In the genomic region with DNA sequence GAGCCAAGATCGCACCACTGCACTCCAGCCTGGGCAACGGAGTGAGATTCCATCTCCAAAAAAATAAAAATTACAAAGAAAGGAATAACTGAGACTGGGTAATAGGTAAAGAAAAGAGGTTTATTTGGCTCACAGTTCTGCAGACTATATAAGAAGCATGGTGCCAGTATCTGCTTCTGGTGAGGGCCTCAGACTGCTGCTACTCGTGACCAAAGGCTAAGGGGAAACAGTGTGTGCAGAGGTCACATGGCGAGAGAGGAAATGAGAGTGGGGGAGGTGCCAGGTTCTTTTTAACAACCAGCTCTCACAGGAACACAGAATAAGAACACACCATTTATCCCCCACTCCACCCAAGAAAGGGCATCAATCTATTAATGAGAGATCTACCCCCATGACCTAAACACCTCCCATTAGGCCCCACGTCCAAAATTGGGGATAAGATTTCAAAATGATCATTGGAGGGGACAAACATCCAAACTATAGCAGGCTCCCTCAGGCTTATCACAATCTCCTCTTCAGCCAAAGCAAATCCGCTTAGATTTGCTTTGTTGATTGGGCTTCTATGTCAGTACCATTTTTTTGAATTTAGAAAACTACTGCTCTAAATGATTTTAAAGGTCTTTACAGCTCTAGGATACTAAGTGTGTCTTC, we compare ENCODE assay signal across 1 cellular context.
TF ChIP-seq lines count a peak whose summit lies in the region.

No MANE protein-coding gene starts in this region.

TF ChIP-seq in HepG2, 621 proteins besides CTCF, POLR2A, EP300 and RAD21 (continued from another document):
- TF ChIP-seq, protein P1, sequence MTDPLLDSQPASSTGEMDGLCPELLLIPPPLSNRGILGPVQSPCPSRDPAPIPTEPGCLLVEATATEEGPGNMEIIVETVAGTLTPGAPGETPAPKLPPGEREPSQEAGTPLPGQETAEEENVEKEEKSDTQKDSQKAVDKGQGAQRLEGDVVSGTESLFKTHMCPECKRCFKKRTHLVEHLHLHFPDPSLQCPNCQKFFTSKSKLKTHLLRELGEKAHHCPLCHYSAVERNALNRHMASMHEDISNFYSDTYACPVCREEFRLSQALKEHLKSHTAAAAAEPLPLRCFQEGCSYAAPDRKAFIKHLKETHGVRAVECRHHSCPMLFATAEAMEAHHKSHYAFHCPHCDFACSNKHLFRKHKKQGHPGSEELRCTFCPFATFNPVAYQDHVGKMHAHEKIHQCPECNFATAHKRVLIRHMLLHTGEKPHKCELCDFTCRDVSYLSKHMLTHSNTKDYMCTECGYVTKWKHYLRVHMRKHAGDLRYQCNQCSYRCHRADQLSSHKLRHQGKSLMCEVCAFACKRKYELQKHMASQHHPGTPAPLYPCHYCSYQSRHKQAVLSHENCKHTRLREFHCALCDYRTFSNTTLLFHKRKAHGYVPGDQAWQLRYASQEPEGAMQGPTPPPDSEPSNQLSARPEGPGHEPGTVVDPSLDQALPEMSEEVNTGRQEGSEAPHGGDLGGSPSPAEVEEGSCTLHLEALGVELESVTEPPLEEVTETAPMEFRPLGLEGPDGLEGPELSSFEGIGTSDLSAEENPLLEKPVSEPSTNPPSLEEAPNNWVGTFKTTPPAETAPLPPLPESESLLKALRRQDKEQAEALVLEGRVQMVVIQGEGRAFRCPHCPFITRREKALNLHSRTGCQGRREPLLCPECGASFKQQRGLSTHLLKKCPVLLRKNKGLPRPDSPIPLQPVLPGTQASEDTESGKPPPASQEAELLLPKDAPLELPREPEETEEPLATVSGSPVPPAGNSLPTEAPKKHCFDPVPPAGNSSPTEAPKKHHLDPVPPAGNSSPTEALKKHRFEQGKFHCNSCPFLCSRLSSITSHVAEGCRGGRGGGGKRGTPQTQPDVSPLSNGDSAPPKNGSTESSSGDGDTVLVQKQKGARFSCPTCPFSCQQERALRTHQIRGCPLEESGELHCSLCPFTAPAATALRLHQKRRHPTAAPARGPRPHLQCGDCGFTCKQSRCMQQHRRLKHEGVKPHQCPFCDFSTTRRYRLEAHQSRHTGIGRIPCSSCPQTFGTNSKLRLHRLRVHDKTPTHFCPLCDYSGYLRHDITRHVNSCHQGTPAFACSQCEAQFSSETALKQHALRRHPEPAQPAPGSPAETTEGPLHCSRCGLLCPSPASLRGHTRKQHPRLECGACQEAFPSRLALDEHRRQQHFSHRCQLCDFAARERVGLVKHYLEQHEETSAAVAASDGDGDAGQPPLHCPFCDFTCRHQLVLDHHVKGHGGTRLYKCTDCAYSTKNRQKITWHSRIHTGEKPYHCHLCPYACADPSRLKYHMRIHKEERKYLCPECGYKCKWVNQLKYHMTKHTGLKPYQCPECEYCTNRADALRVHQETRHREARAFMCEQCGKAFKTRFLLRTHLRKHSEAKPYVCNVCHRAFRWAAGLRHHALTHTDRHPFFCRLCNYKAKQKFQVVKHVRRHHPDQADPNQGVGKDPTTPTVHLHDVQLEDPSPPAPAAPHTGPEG (CRISPR knock-in tag; IDR thresholded peaks at IDR 0.05): no peak
- TF ChIP-seq, protein P2, sequence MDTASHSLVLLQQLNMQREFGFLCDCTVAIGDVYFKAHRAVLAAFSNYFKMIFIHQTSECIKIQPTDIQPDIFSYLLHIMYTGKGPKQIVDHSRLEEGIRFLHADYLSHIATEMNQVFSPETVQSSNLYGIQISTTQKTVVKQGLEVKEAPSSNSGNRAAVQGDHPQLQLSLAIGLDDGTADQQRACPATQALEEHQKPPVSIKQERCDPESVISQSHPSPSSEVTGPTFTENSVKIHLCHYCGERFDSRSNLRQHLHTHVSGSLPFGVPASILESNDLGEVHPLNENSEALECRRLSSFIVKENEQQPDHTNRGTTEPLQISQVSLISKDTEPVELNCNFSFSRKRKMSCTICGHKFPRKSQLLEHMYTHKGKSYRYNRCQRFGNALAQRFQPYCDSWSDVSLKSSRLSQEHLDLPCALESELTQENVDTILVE (CRISPR knock-in tag; IDR thresholded peaks at IDR 0.05): no peak
- TF ChIP-seq ZNF205 (CRISPR knock-in tag; IDR thresholded peaks at IDR 0.05): no peak
- TF ChIP-seq, protein P3, sequence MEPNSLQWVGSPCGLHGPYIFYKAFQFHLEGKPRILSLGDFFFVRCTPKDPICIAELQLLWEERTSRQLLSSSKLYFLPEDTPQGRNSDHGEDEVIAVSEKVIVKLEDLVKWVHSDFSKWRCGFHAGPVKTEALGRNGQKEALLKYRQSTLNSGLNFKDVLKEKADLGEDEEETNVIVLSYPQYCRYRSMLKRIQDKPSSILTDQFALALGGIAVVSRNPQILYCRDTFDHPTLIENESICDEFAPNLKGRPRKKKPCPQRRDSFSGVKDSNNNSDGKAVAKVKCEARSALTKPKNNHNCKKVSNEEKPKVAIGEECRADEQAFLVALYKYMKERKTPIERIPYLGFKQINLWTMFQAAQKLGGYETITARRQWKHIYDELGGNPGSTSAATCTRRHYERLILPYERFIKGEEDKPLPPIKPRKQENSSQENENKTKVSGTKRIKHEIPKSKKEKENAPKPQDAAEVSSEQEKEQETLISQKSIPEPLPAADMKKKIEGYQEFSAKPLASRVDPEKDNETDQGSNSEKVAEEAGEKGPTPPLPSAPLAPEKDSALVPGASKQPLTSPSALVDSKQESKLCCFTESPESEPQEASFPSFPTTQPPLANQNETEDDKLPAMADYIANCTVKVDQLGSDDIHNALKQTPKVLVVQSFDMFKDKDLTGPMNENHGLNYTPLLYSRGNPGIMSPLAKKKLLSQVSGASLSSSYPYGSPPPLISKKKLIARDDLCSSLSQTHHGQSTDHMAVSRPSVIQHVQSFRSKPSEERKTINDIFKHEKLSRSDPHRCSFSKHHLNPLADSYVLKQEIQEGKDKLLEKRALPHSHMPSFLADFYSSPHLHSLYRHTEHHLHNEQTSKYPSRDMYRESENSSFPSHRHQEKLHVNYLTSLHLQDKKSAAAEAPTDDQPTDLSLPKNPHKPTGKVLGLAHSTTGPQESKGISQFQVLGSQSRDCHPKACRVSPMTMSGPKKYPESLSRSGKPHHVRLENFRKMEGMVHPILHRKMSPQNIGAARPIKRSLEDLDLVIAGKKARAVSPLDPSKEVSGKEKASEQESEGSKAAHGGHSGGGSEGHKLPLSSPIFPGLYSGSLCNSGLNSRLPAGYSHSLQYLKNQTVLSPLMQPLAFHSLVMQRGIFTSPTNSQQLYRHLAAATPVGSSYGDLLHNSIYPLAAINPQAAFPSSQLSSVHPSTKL (CRISPR knock-in tag; IDR thresholded peaks at IDR 0.05): peak; percentile 24; the same call in 1 of the 2 replicates
- TF ChIP-seq, protein P4, sequence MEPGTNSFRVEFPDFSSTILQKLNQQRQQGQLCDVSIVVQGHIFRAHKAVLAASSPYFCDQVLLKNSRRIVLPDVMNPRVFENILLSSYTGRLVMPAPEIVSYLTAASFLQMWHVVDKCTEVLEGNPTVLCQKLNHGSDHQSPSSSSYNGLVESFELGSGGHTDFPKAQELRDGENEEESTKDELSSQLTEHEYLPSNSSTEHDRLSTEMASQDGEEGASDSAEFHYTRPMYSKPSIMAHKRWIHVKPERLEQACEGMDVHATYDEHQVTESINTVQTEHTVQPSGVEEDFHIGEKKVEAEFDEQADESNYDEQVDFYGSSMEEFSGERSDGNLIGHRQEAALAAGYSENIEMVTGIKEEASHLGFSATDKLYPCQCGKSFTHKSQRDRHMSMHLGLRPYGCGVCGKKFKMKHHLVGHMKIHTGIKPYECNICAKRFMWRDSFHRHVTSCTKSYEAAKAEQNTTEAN (CRISPR knock-in tag; conservative IDR thresholded peaks at IDR 0.05): no peak
- peak; percentile 29; the same call in 1 of the 2 replicates for TF ChIP-seq NR2F6 (IDR thresholded peaks at IDR 0.05)
- TF ChIP-seq NR2F6 (CRISPR knock-in tag; IDR thresholded peaks at IDR 0.05): no peak; the same call in 1 of the 2 replicates
- TF ChIP-seq ZNF766 (CRISPR knock-in tag; IDR thresholded peaks at IDR 0.05; ENCODE audit: borderline replicate concordance): peak; percentile 89; the same call in 1 of the 2 replicates
- TF ChIP-seq, protein P5, sequence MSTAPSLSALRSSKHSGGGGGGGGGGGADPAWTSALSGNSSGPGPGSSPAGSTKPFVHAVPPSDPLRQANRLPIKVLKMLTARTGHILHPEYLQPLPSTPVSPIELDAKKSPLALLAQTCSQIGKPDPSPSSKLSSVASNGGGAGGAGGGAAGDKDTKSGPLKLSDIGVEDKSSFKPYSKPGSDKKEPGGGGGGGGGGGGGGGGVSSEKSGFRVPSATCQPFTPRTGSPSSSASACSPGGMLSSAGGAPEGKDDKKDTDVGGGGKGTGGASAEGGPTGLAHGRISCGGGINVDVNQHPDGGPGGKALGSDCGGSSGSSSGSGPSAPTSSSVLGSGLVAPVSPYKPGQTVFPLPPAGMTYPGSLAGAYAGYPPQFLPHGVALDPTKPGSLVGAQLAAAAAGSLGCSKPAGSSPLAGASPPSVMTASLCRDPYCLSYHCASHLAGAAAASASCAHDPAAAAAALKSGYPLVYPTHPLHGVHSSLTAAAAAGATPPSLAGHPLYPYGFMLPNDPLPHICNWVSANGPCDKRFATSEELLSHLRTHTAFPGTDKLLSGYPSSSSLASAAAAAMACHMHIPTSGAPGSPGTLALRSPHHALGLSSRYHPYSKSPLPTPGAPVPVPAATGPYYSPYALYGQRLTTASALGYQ (CRISPR knock-in tag; IDR thresholded peaks at IDR 0.05): no peak
- TF ChIP-seq, protein P6, sequence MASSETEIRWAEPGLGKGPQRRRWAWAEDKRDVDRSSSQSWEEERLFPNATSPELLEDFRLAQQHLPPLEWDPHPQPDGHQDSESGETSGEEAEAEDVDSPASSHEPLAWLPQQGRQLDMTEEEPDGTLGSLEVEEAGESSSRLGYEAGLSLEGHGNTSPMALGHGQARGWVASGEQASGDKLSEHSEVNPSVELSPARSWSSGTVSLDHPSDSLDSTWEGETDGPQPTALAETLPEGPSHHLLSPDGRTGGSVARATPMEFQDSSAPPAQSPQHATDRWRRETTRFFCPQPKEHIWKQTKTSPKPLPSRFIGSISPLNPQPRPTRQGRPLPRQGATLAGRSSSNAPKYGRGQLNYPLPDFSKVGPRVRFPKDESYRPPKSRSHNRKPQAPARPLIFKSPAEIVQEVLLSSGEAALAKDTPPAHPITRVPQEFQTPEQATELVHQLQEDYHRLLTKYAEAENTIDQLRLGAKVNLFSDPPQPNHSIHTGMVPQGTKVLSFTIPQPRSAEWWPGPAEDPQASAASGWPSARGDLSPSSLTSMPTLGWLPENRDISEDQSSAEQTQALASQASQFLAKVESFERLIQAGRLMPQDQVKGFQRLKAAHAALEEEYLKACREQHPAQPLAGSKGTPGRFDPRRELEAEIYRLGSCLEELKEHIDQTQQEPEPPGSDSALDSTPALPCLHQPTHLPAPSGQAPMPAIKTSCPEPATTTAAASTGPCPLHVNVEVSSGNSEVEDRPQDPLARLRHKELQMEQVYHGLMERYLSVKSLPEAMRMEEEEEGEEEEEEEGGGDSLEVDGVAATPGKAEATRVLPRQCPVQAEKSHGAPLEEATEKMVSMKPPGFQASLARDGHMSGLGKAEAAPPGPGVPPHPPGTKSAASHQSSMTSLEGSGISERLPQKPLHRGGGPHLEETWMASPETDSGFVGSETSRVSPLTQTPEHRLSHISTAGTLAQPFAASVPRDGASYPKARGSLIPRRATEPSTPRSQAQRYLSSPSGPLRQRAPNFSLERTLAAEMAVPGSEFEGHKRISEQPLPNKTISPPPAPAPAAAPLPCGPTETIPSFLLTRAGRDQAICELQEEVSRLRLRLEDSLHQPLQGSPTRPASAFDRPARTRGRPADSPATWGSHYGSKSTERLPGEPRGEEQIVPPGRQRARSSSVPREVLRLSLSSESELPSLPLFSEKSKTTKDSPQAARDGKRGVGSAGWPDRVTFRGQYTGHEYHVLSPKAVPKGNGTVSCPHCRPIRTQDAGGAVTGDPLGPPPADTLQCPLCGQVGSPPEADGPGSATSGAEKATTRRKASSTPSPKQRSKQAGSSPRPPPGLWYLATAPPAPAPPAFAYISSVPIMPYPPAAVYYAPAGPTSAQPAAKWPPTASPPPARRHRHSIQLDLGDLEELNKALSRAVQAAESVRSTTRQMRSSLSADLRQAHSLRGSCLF (CRISPR knock-in tag; IDR thresholded peaks at IDR 0.05; ENCODE audit: borderline replicate concordance): no peak
- TF ChIP-seq MBNL3 (CRISPR knock-in tag; conservative IDR thresholded peaks at IDR 0.05): no peak
- TF ChIP-seq, protein P7, sequence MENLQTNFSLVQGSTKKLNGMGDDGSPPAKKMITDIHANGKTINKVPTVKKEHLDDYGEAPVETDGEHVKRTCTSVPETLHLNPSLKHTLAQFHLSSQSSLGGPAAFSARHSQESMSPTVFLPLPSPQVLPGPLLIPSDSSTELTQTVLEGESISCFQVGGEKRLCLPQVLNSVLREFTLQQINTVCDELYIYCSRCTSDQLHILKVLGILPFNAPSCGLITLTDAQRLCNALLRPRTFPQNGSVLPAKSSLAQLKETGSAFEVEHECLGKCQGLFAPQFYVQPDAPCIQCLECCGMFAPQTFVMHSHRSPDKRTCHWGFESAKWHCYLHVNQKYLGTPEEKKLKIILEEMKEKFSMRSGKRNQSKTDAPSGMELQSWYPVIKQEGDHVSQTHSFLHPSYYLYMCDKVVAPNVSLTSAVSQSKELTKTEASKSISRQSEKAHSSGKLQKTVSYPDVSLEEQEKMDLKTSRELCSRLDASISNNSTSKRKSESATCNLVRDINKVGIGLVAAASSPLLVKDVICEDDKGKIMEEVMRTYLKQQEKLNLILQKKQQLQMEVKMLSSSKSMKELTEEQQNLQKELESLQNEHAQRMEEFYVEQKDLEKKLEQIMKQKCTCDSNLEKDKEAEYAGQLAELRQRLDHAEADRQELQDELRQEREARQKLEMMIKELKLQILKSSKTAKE (CRISPR knock-in tag; IDR thresholded peaks at IDR 0.05; ENCODE audit: borderline replicate concordance): no peak
- no peak for TF ChIP-seq GFI1 (CRISPR knock-in tag; IDR thresholded peaks at IDR 0.05; ENCODE audit: borderline replicate concordance)
- TF ChIP-seq, protein P8, sequence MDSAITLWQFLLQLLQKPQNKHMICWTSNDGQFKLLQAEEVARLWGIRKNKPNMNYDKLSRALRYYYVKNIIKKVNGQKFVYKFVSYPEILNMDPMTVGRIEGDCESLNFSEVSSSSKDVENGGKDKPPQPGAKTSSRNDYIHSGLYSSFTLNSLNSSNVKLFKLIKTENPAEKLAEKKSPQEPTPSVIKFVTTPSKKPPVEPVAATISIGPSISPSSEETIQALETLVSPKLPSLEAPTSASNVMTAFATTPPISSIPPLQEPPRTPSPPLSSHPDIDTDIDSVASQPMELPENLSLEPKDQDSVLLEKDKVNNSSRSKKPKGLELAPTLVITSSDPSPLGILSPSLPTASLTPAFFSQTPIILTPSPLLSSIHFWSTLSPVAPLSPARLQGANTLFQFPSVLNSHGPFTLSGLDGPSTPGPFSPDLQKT (CRISPR knock-in tag; IDR thresholded peaks at IDR 0.05; ENCODE audit: borderline replicate concordance): no peak
